Comparison of ENCODE assay signal across 20 cellular contexts in the genomic region with DNA sequence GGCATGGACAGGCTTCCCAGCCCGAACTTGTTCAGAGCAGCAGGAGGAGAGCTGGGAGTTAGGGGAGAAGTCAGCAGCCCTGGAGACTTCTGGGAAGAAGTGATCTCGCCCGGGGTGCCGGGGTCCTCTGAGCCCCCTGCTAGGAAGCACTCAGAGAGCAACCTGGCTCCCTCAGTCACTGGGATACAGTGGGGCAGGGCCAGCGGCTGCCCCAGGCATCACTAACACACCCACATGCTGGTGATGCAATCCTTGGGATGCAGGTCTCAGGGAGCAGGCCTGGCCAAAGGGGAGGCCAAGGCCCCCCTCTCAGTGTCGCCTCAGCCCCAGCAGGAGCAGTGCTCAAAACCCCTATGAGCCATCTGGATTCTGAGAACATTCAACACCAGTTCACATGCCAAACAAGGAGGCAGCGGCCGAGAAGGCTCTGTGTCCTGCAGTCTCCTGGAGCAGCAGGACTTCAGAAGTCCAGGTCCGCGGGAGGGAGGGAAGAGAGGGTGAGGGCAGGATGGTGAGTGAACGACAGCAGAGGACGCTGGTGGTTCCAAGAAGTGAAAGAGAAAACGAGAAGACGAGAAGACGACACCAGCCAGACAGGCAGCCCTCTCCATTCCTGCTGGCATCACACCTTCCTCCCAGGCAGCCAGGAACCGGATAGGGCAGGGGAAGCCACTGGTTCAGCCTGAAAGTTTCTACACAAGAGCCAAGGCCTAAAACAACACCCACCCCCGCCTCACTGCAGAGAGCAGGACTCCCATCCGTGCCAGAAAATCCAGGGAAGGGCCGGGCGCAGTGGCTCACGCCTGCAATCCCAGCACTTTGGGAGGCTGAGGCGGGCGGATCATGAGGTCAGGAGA. TPM values are rescaled to one million over a fixed set of nuclear protein-coding genes. Genes with fewer than 3 reads are reported as not detected.
A peak's percentile ranks its signal among the peaks of the same experiment; 100 is the strongest.
DNase-seq lines count a peak whose midpoint lies in the region; ATAC-seq and TF ChIP-seq lines count a peak whose summit lies in the region.
"Had no signal": no experiment of that assay in that cellular context is flagged by ENCODE, and none has a peak within 500 bp of the region (broad histone marks: within the 10 kb centered on the region; RNA-seq: fewer than 3 reads in every experiment).

No MANE protein-coding gene starts in this region.

- CTCF ChIA-PET in activated CD4-positive, alpha-beta memory T cell treated with anti-CD3 and anti-CD28 coated beads for 36 hours (lab: Charles Lee), result no interaction called here

- intact Hi-C loops in ascending aorta (cut with DNase I), result no loop called here
- intact Hi-C loops in activated CD4-positive, alpha-beta memory T cell treated with anti-CD3 and anti-CD28 coated beads for 36 hours (cut with micrococcal nuclease), result no loop called here

- H3K36me3 Mint-ChIP-seq in activated naive CD8-positive, alpha-beta T cell, result no peaks in the 10 kb centered on the region
- H3K36me3 Mint-ChIP-seq in activated naive CD8-positive, alpha-beta T cell treated with anti-CD3 and anti-CD28 coated beads, Interleukin-2, amount 50 U/mL, for 24 hours (ENCODE audit: low read depth), result peaks cover 5% of the 10 kb centered on the region
- H3K36me3 Mint-ChIP-seq in memory B cell, result peaks cover 8% of the 10 kb centered on the region
- H3K36me3 Mint-ChIP-seq in activated CD4-positive, alpha-beta memory T cell treated with anti-CD3 and anti-CD28 coated beads for 36 hours, result peaks cover 3% of the 10 kb centered on the region
- H3K36me3 Mint-ChIP-seq: CD8-positive, alpha-beta T cell had no signal

- H3K36me3 ChIP-seq in ascending aorta, result peaks cover 4 to 6% of the 10 kb centered on the region in 2 donors

- no peaks in the 10 kb centered on the region for H3K27me3 Mint-ChIP-seq in activated naive CD8-positive, alpha-beta T cell
- H3K27me3 Mint-ChIP-seq in activated naive CD8-positive, alpha-beta T cell treated with anti-CD3 and anti-CD28 coated beads, Interleukin-2, amount 50 U/mL, for 24 hours, result no peaks in the 10 kb centered on the region
- H3K27me3 Mint-ChIP-seq in memory B cell, result no peaks in the 10 kb centered on the region
- H3K27me3 Mint-ChIP-seq in activated CD4-positive, alpha-beta memory T cell treated with anti-CD3 and anti-CD28 coated beads for 36 hours, result no peaks in the 10 kb centered on the region

- H3K27ac ChIP-seq in ascending aorta (peak overlapping the region; percentile 72 to 74), temporal lobe (ENCODE audit: low read depth, low read length) (peak overlapping the region; percentile 4)
- H3K27ac ChIP-seq: A549, SJCRH30 had no signal

- peaks cover 3 to 21% of the 10 kb centered on the region in 2 donors for H3K4me1 ChIP-seq in ascending aorta

- no peak for TF ChIP-seq CTCF in ascending aorta (IDR thresholded peaks at IDR 0.05)

- no peak for ATAC-seq in activated naive CD8-positive, alpha-beta T cell treated with anti-CD3 and anti-CD28 coated beads, Interleukin-2, amount 50 U/mL, for 24 hours
- ATAC-seq in memory B cell (ENCODE audit: low read depth) (no peak), HG02759 (IDR thresholded peaks at IDR 0.05; ENCODE audit: unreplicated experiment) (no peak)
- ATAC-seq: A549; activated T-cell treated with anti-CD3 and anti-CD28 coated beads, Interleukin-2, amount 50 U/mL, for 4 hours; CD8-positive, alpha-beta T cell; GM23338 had no signal

- no peak overlapping the region for H3K27ac Mint-ChIP-seq in activated naive CD8-positive, alpha-beta T cell
- no peak overlapping the region for H3K27ac Mint-ChIP-seq in activated naive CD8-positive, alpha-beta T cell treated with anti-CD3 and anti-CD28 coated beads, Interleukin-2, amount 50 U/mL, for 24 hours
- H3K27ac Mint-ChIP-seq in memory B cell, result no peak overlapping the region
- no peak overlapping the region for H3K27ac Mint-ChIP-seq in activated CD4-positive, alpha-beta memory T cell treated with anti-CD3 and anti-CD28 coated beads for 36 hours
- H3K27ac Mint-ChIP-seq: CD8-positive, alpha-beta T cell; endodermal cell; GM23338 had no signal

- H3K4me3 ChIP-seq in ascending aorta, result peak overlapping the region in 1 of 2 donors; percentile 14
- H3K4me3 ChIP-seq: A549, GM23338, SJCRH30 had no signal

- no peaks in the 10 kb centered on the region for H3K27me3 ChIP-seq in ascending aorta
- H3K27me3 ChIP-seq: SJCRH30 had no signal

- POLR2A ChIA-PET in activated CD4-positive, alpha-beta memory T cell treated with anti-CD3 and anti-CD28 coated beads for 36 hours (lab: Charles Lee), result no interaction called here

- H3K4me1 Mint-ChIP-seq in activated naive CD8-positive, alpha-beta T cell (ENCODE audit: low read depth), result peaks cover 19% of the 10 kb centered on the region
- H3K4me1 Mint-ChIP-seq in activated naive CD8-positive, alpha-beta T cell treated with anti-CD3 and anti-CD28 coated beads, Interleukin-2, amount 50 U/mL, for 24 hours, result peaks cover 19% of the 10 kb centered on the region
- peaks cover 17% of the 10 kb centered on the region for H3K4me1 Mint-ChIP-seq in memory B cell
- peaks cover 21% of the 10 kb centered on the region for H3K4me1 Mint-ChIP-seq in activated CD4-positive, alpha-beta memory T cell treated with anti-CD3 and anti-CD28 coated beads for 36 hours (ENCODE audit: low read depth)

- H3K9me3 ChIP-seq in ascending aorta, result no peaks in the 10 kb centered on the region
- H3K9me3 ChIP-seq: A549, SJCRH30 had no signal

- H3K4me3 Mint-ChIP-seq in activated naive CD8-positive, alpha-beta T cell, result peak overlapping the region; percentile 52
- no peak overlapping the region for H3K4me3 Mint-ChIP-seq in activated naive CD8-positive, alpha-beta T cell treated with anti-CD3 and anti-CD28 coated beads, Interleukin-2, amount 50 U/mL, for 24 hours
- peak overlapping the region; percentile 61 for H3K4me3 Mint-ChIP-seq in memory B cell
- no peak overlapping the region for H3K4me3 Mint-ChIP-seq in activated CD4-positive, alpha-beta memory T cell treated with anti-CD3 and anti-CD28 coated beads for 36 hours
- H3K4me3 Mint-ChIP-seq: activated T-cell treated with anti-CD3 and anti-CD28 coated beads, Interleukin-2, amount 50 U/mL, for 4 hours; CD8-positive, alpha-beta T cell; endodermal cell; GM23338 had no signal

- H3K9me3 Mint-ChIP-seq in activated naive CD8-positive, alpha-beta T cell (ENCODE audit: low read depth), result no peaks in the 10 kb centered on the region
- no peaks in the 10 kb centered on the region for H3K9me3 Mint-ChIP-seq in activated naive CD8-positive, alpha-beta T cell treated with anti-CD3 and anti-CD28 coated beads, Interleukin-2, amount 50 U/mL, for 24 hours
- no peaks in the 10 kb centered on the region for H3K9me3 Mint-ChIP-seq in memory B cell
- no peaks in the 10 kb centered on the region for H3K9me3 Mint-ChIP-seq in activated CD4-positive, alpha-beta memory T cell treated with anti-CD3 and anti-CD28 coated beads for 36 hours
- H3K9me3 Mint-ChIP-seq: activated T-cell treated with anti-CD3 and anti-CD28 coated beads, Interleukin-2, amount 50 U/mL, for 4 hours; CD8-positive, alpha-beta T cell had no signal

- no peak for DNase-seq in activated naive CD8-positive, alpha-beta T cell treated with anti-CD3 and anti-CD28 coated beads, Interleukin-2, amount 50 U/mL, for 24 hours
- DNase-seq in ascending aorta (ENCODE audit: low spot score in 2 of 2) (peak; percentile 25 to 78), memory B cell (ENCODE audit: low spot score in 2 of 2) (no peak)
- DNase-seq in stimulated activated CD4-positive, alpha-beta T cell treated with anti-CD3 and anti-CD28 coated beads, Interleukin-4, amount 100 ng/mL, for 1 hour, result no peak
- DNase-seq in activated CD4-positive, alpha-beta memory T cell treated with anti-CD3 and anti-CD28 coated beads for 36 hours, result no peak
- DNase-seq: activated CD4-positive, alpha-beta T cell treated with anti-CD3 and anti-CD28 coated beads, Interleukin-2, amount 50 U/mL, for 48 hours; activated T-cell treated with anti-CD3 and anti-CD28 coated beads, Interleukin-2, amount 50 U/mL, for 4 hours; caudate nucleus; CD8-positive, alpha-beta T cell; DMS79 treated with DMSO at 0.1 percent for 48 hours; endodermal cell; MV-4-11; NCI-H2029; SJCRH30; stimulated activated naive CD4-positive, alpha-beta T cell had no signal

RNA-seq across cellular contexts. Expression of gene PNPLA7, which starts 2.3 kb away (rescaled TPM):
- total RNA-seq in ascending aorta, result 13.5 TPM
- 0.74 TPM for total RNA-seq in temporal lobe
- total RNA-seq in activated CD4-positive, alpha-beta memory T cell treated with anti-CD3 and anti-CD28 coated beads for 36 hours, result 1 to 10 TPM; 3.1 to 4.0 TPM

RNA-seq across cellular contexts. Expression of gene MRPL41, which starts 3.8 kb away (rescaled TPM):
- 121 TPM for total RNA-seq in ascending aorta
- 13.8 TPM for total RNA-seq in temporal lobe
- total RNA-seq in activated CD4-positive, alpha-beta memory T cell treated with anti-CD3 and anti-CD28 coated beads for 36 hours, result 10 to 100 TPM; 48.0 to 48.8 TPM

RNA-seq across cellular contexts. Expression of gene DPH7, which starts 30.8 kb away (rescaled TPM):
- 57.2 TPM for total RNA-seq in ascending aorta
- total RNA-seq in temporal lobe, result 19.4 TPM
- total RNA-seq in activated CD4-positive, alpha-beta memory T cell treated with anti-CD3 and anti-CD28 coated beads for 36 hours, result 10 to 100 TPM; 26.6 to 30.3 TPM

RNA-seq across cellular contexts. Expression of gene ZMYND19, which starts 42.4 kb away (rescaled TPM):
- total RNA-seq in ascending aorta (4.3 TPM), temporal lobe (12.8 TPM)
- 10 to 100 TPM; 39.7 to 42.6 TPM for total RNA-seq in activated CD4-positive, alpha-beta memory T cell treated with anti-CD3 and anti-CD28 coated beads for 36 hours

RNA-seq across cellular contexts. Expression of gene ARRDC1, which starts 57.6 kb away (rescaled TPM):
- total RNA-seq in ascending aorta (56.8 TPM), temporal lobe (10.6 TPM)
- total RNA-seq in activated CD4-positive, alpha-beta memory T cell treated with anti-CD3 and anti-CD28 coated beads for 36 hours, result 10 to 100 TPM; 38.2 to 40.5 TPM

Comparison
In these comparisons a context has a peak if more than half of its experiments do, and no peak if none do; other contexts are left out.
1. H3K4me3 Mint-ChIP-seq: peak in activated naive CD8-positive, alpha-beta T cell (single experiment) and memory B cell (single experiment); none in activated naive CD8-positive, alpha-beta T cell treated with anti-CD3 and anti-CD28 coated beads, Interleukin-2, amount 50 U/mL, for 24 hours (single experiment) and activated CD4-positive, alpha-beta memory T cell treated with anti-CD3 and anti-CD28 coated beads for 36 hours (single experiment).
2. DNase-seq: peak in ascending aorta (2 of 2); none in activated naive CD8-positive, alpha-beta T cell treated with anti-CD3 and anti-CD28 coated beads, Interleukin-2, amount 50 U/mL, for 24 hours (single experiment), memory B cell (0 of 2), stimulated activated CD4-positive, alpha-beta T cell treated with anti-CD3 and anti-CD28 coated beads, Interleukin-4, amount 100 ng/mL, for 1 hour (single experiment) and activated CD4-positive, alpha-beta memory T cell treated with anti-CD3 and anti-CD28 coated beads for 36 hours (single experiment).